24 cellular contexts compared by ENCODE assay signal in genomic region chr5:178246736-178247135, GRCh38. TPM values are rescaled to one million over a fixed set of nuclear protein-coding genes. Genes with fewer than 3 reads are reported as not detected.
A peak's percentile ranks its signal among the peaks of the same experiment; 100 is the strongest.
DNase-seq lines count a peak whose midpoint lies in the region; ATAC-seq and TF ChIP-seq lines count a peak whose summit lies in the region.
"Had no signal": no experiment of that assay in that cellular context is flagged by ENCODE, and none has a peak within 500 bp of the region (broad histone marks: within the 10 kb centered on the region; RNA-seq: fewer than 3 reads in every experiment).

No MANE protein-coding gene starts in this region.

- H2AK9ac ChIP-seq in IMR-90 (replicated peaks; ENCODE audit: low read depth, low read length, poor library complexity): no peak overlapping the region

- intact Hi-C loops in IMR-90 (cut with micrococcal nuclease): no loop called here

- H4K8ac ChIP-seq in IMR-90 (ENCODE audit: low read depth in 2 of 2, low read length in 2 of 2): no peak overlapping the region

- H3K18ac ChIP-seq in IMR-90 (ENCODE audit: low read depth, low read length): no peak overlapping the region

- no peaks in the 10 kb centered on the region for H3K27me3 Mint-ChIP-seq in activated naive CD8-positive, alpha-beta T cell treated with anti-CD3 and anti-CD28 coated beads, Interleukin-2, amount 10 ng/mL, durations not matched to agents 7 days and 5 days
- no peaks in the 10 kb centered on the region for H3K27me3 Mint-ChIP-seq in activated naive CD8-positive, alpha-beta T cell treated with anti-CD3 and anti-CD28 coated beads for 36 hours
- H3K27me3 Mint-ChIP-seq in stimulated activated naive B cell treated with anti-CD40 and anti-IgM and Interleukin-4, amounts not matched to agents 10 μg/mL and 1 μg/mL and 100 μg/mL, for 72 hours: no peaks in the 10 kb centered on the region
- H3K27me3 Mint-ChIP-seq: CD4-positive, CD25-positive, alpha-beta regulatory T cell had no signal

- H3K14ac ChIP-seq in IMR-90 (replicated peaks; ENCODE audit: low read depth, low read length): no peak overlapping the region

- H4K5ac ChIP-seq in IMR-90 (ENCODE audit: low read depth, low read length): no peak overlapping the region

- no peak for TF ChIP-seq CTCF in IMR-90 (conservative IDR thresholded peaks at IDR 0.05; ENCODE audit: low read depth, low read length)
- no peak for TF ChIP-seq CTCF in RWPE2 (IDR thresholded peaks at IDR 0.05; ENCODE audit: poor library complexity, severe bottlenecking)

- H3K4me2 ChIP-seq in IMR-90 (ENCODE audit: low read depth, low read length): no peak overlapping the region
- H3K4me2 ChIP-seq: GM23338, KMS-11, SK-N-SH had no signal

- dilution Hi-C loops in IMR-90 (cut with HindIII; ENCODE audit: low sequenced_read_pairs, unreplicated experiment): no loop called here

- peaks cover 2% of the 10 kb centered on the region for H3K36me3 Mint-ChIP-seq in activated naive CD8-positive, alpha-beta T cell treated with anti-CD3 and anti-CD28 coated beads, Interleukin-2, amount 10 ng/mL, durations not matched to agents 7 days and 5 days
- H3K36me3 Mint-ChIP-seq in activated naive CD8-positive, alpha-beta T cell treated with anti-CD3 and anti-CD28 coated beads for 36 hours: no peaks in the 10 kb centered on the region
- no peaks in the 10 kb centered on the region for H3K36me3 Mint-ChIP-seq in stimulated activated naive B cell treated with anti-CD40 and anti-IgM and Interleukin-4, amounts not matched to agents 10 μg/mL and 1 μg/mL and 100 μg/mL, for 72 hours
- H3K36me3 Mint-ChIP-seq: CD4-positive, CD25-positive, alpha-beta regulatory T cell had no signal

- H4K20me1 ChIP-seq in IMR-90 (ENCODE audit: insufficient read depth, low read length): no peaks in the 10 kb centered on the region

- POLR2A ChIA-PET in activated naive CD8-positive, alpha-beta T cell treated with anti-CD3 and anti-CD28 coated beads, Interleukin-2, amount 10 ng/mL, durations not matched to agents 7 days and 5 days (lab: Charles Lee): interaction anchor here (0.9 to 1.3 kb wide), 2 partner anchors 15 to 42 kb away, joined by 4 to 5 read pairs; partner anchors contain the start of genes HNRNPAB and PHYKPL
- POLR2A ChIA-PET in IMR-90 (lab: Charles Lee; ENCODE audit: unreplicated experiment): no interaction called here

- H3K56ac ChIP-seq in IMR-90 (ENCODE audit: extremely low read depth, insufficient read depth, low read length): no peak overlapping the region

- no peak overlapping the region for H3K9ac ChIP-seq in IMR-90 (ENCODE audit: low read depth, low read length)
- H3K9ac ChIP-seq: KMS-11, SK-N-SH had no signal

- no peak for ATAC-seq in activated naive CD8-positive, alpha-beta T cell treated with anti-CD3 and anti-CD28 coated beads, Interleukin-2, amount 10 ng/mL, durations not matched to agents 7 days and 5 days (ENCODE audit: low read depth)
- ATAC-seq in IMR-90 (ENCODE audit: low read depth): no peak
- ATAC-seq in RWPE2 (ENCODE audit: low read depth): no peak
- ATAC-seq in stimulated activated naive B cell treated with anti-CD40 and anti-IgM and Interleukin-4, amounts not matched to agents 10 μg/mL and 1 μg/mL and 100 μg/mL, for 72 hours (replicated peaks): peak; percentile 28 to 40
- no peak for ATAC-seq in GM21381 (IDR thresholded peaks at IDR 0.05; ENCODE audit: unreplicated experiment)
- ATAC-seq in GM18907 (IDR thresholded peaks at IDR 0.05; ENCODE audit: unreplicated experiment): no peak
- ATAC-seq: GM12878 had no signal

- H3K27me3 ChIP-seq in IMR-90 (ENCODE audit: control insufficient read depth, insufficient read depth, low read length): peaks cover 3% of the 10 kb centered on the region; the same call in 1 of the 2 replicates
- H3K27me3 ChIP-seq in RWPE2 (ENCODE audit: insufficient read depth, poor library complexity, severe bottlenecking): no peaks in the 10 kb centered on the region

- H2AK5ac ChIP-seq in IMR-90 (ENCODE audit: low read depth, low read length): no peak overlapping the region

- H3K27ac Mint-ChIP-seq in activated naive CD8-positive, alpha-beta T cell treated with anti-CD3 and anti-CD28 coated beads, Interleukin-2, amount 10 ng/mL, durations not matched to agents 7 days and 5 days: peak overlapping the region; percentile 80
- H3K27ac Mint-ChIP-seq in activated naive CD8-positive, alpha-beta T cell treated with anti-CD3 and anti-CD28 coated beads for 36 hours: no peak overlapping the region
- H3K27ac Mint-ChIP-seq in stimulated activated naive B cell treated with anti-CD40 and anti-IgM and Interleukin-4, amounts not matched to agents 10 μg/mL and 1 μg/mL and 100 μg/mL, for 72 hours: no peak overlapping the region
- H3K27ac Mint-ChIP-seq: CD4-positive, CD25-positive, alpha-beta regulatory T cell; GM23338 had no signal

- in situ Hi-C loops in IMR-90 (cut with MboI; ENCODE audit: low sequenced_read_pairs): no loop called here

- no peak overlapping the region for H3K23ac ChIP-seq in IMR-90 (ENCODE audit: low read depth, low read length)

- H2BK15ac ChIP-seq in IMR-90 (ENCODE audit: low read depth, low read length): no peak overlapping the region

- CTCF ChIA-PET in IMR-90 (lab: Yijun Ruan, JAX): no interaction called here

- H2BK5ac ChIP-seq in IMR-90 (ENCODE audit: low read depth, low read length, poor library complexity, severe bottlenecking): no peak overlapping the region

- H3K27ac ChIP-seq in IMR-90 (ENCODE audit: insufficient read depth, low read length): no peak overlapping the region
- H3K27ac ChIP-seq in RWPE2 (ENCODE audit: poor library complexity, severe bottlenecking): no peak overlapping the region
- H3K27ac ChIP-seq: KMS-11 had no signal

- peaks cover 56% of the 10 kb centered on the region for H3K4me1 Mint-ChIP-seq in activated naive CD8-positive, alpha-beta T cell treated with anti-CD3 and anti-CD28 coated beads, Interleukin-2, amount 10 ng/mL, durations not matched to agents 7 days and 5 days
- peaks cover 12% of the 10 kb centered on the region for H3K4me1 Mint-ChIP-seq in activated naive CD8-positive, alpha-beta T cell treated with anti-CD3 and anti-CD28 coated beads for 36 hours
- H3K4me1 Mint-ChIP-seq in stimulated activated naive B cell treated with anti-CD40 and anti-IgM and Interleukin-4, amounts not matched to agents 10 μg/mL and 1 μg/mL and 100 μg/mL, for 72 hours: peaks cover 6 to 32% of the 10 kb centered on the region in 2 donors

- no CpG with 5 or more reads among the region's 8 CpGs for WGBS in IMR-90 (ENCODE audit: extremely low coverage in 2 of 2, insufficient read length in 1 of 2), 2 experiments

- H3K4me1 ChIP-seq in IMR-90 (ENCODE audit: control insufficient read depth, insufficient read depth, low read length): peaks cover 2% of the 10 kb centered on the region; the same call in 1 of the 2 replicates
- peaks cover 4% of the 10 kb centered on the region for H3K4me1 ChIP-seq in RWPE2 (ENCODE audit: insufficient read depth, poor library complexity, severe bottlenecking)

- TF ChIP-seq RAD21 in IMR-90 (IDR thresholded peaks at IDR 0.05; ENCODE audit: low read length): no peak

- H4K91ac ChIP-seq in IMR-90 (ENCODE audit: insufficient read depth, low read depth, low read length): no peak overlapping the region

- peak overlapping the region; percentile 43 for H2AFZ ChIP-seq in IMR-90 (replicated peaks; ENCODE audit: low read length, poor library complexity)
- H2AFZ ChIP-seq: GM23338 had no signal

- H3K9me3 ChIP-seq in IMR-90 (ENCODE audit: control insufficient read depth, insufficient read depth, low read length) (no peaks in the 10 kb centered on the region), RWPE2 (ENCODE audit: severe bottlenecking) (no peaks in the 10 kb centered on the region)
- H3K9me3 ChIP-seq: SK-N-SH had no signal

- H3K4ac ChIP-seq in IMR-90 (ENCODE audit: low read depth, low read length): no peak overlapping the region

- H3K9me3 Mint-ChIP-seq in activated naive CD8-positive, alpha-beta T cell treated with anti-CD3 and anti-CD28 coated beads, Interleukin-2, amount 10 ng/mL, durations not matched to agents 7 days and 5 days: no peaks in the 10 kb centered on the region
- no peaks in the 10 kb centered on the region for H3K9me3 Mint-ChIP-seq in activated naive CD8-positive, alpha-beta T cell treated with anti-CD3 and anti-CD28 coated beads for 36 hours
- H3K9me3 Mint-ChIP-seq in stimulated activated naive B cell treated with anti-CD40 and anti-IgM and Interleukin-4, amounts not matched to agents 10 μg/mL and 1 μg/mL and 100 μg/mL, for 72 hours: no peaks in the 10 kb centered on the region
- H3K9me3 Mint-ChIP-seq: CD4-positive, CD25-positive, alpha-beta regulatory T cell; GM23338 had no signal

- no peaks in the 10 kb centered on the region for H3K9me1 ChIP-seq in IMR-90 (ENCODE audit: insufficient read depth, low read length)

- no peak overlapping the region for H2BK120ac ChIP-seq in IMR-90 (ENCODE audit: low read depth, low read length)

- no TSS peak for BruUV-seq in IMR-90 (replicated peaks; lab: Mats Ljungman, UMichigan)

- TF ChIP-seq POLR2A in IMR-90 (IDR thresholded peaks at IDR 0.05; ENCODE audit: low read depth, low read length): no peak

- no peak overlapping the region for H2BK20ac ChIP-seq in IMR-90 (ENCODE audit: low read depth, low read length)

- H3K79me1 ChIP-seq in IMR-90 (ENCODE audit: low read depth in 1 of 2, low read length in 2 of 2): no peaks in the 10 kb centered on the region

- H3K4me3 ChIP-seq in IMR-90 (ENCODE audit: insufficient read depth, low read depth, low read length): no peak overlapping the region
- H3K4me3 ChIP-seq in RWPE2 (ENCODE audit: severe bottlenecking): no peak overlapping the region
- H3K4me3 ChIP-seq: GM12878, GM23338 had no signal

- H3K36me3 ChIP-seq in IMR-90 (ENCODE audit: control insufficient read depth, insufficient read depth, low read length) (no peaks in the 10 kb centered on the region), RWPE2 (ENCODE audit: low read depth) (no peaks in the 10 kb centered on the region)

- H3K4me3 Mint-ChIP-seq in activated naive CD8-positive, alpha-beta T cell treated with anti-CD3 and anti-CD28 coated beads, Interleukin-2, amount 10 ng/mL, durations not matched to agents 7 days and 5 days: peak overlapping the region; percentile 25
- H3K4me3 Mint-ChIP-seq in activated naive CD8-positive, alpha-beta T cell treated with anti-CD3 and anti-CD28 coated beads for 36 hours: no peak overlapping the region
- H3K4me3 Mint-ChIP-seq in stimulated activated naive B cell treated with anti-CD40 and anti-IgM and Interleukin-4, amounts not matched to agents 10 μg/mL and 1 μg/mL and 100 μg/mL, for 72 hours: no peak overlapping the region
- H3K4me3 Mint-ChIP-seq: CD4-positive, CD25-positive, alpha-beta regulatory T cell; GM23338 had no signal

- DNase-seq in activated naive CD8-positive, alpha-beta T cell treated with anti-CD3 and anti-CD28 coated beads, Interleukin-2, amount 10 ng/mL, durations not matched to agents 7 days and 5 days: no peak
- DNase-seq in activated naive CD8-positive, alpha-beta T cell treated with anti-CD3 and anti-CD28 coated beads for 36 hours: no peak
- DNase-seq in IMR-90 (no peak), RWPE2 (ENCODE audit: low spot score) (peak; percentile 47), HK-2 (ENCODE audit: unreplicated experiment) (no peak)
- DNase-seq in stimulated activated naive B cell treated with anti-CD40 and anti-IgM and Interleukin-4, amounts not matched to agents 10 μg/mL and 1 μg/mL and 100 μg/mL, for 72 hours: no peak
- DNase-seq: ACHN; AML-193; Calu3; CD4-positive, CD25-positive, alpha-beta regulatory T cell; DMS79; NCI-H1092 treated with DMSO at 0.1 percent for 48 hours; NCI-H345; NCI-H748 treated with DMSO at 0.1 percent for 48 hours; Right ventricle myocardium superior had no signal

RNA-seq across cellular contexts. Expression of gene PHYKPL, which starts 14.1 kb away (rescaled TPM):
- total RNA-seq in activated naive CD8-positive, alpha-beta T cell treated with anti-CD3 and anti-CD28 coated beads, Interleukin-2, amount 10 ng/mL, durations not matched to agents 7 days and 5 days: 100 to 1,000 TPM; 158 to 165 TPM
- total RNA-seq in activated naive CD8-positive, alpha-beta T cell treated with anti-CD3 and anti-CD28 coated beads for 36 hours: 10 to 100 TPM; 47.4 to 54.8 TPM
- total RNA-seq in IMR-90 (2012; rRNA removed): 8.6 and 10.0 TPM in 2 replicates
- 24.5 and 25.5 TPM in 2 replicates for polyA plus RNA-seq in IMR-90 (2012; rRNA removed)
- polyA plus RNA-seq in IMR-90 (2012; cell fraction: cytosol; rRNA removed): 11.2 and 15.3 TPM in 2 replicates
- polyA plus RNA-seq in IMR-90 (2012; cell fraction: nucleus; rRNA removed; ENCODE audit: low replicate concordance): 124 and 147 TPM in 2 replicates

RNA-seq across cellular contexts. Expression of gene HNRNPAB, which starts 42.4 kb away (rescaled TPM):
- total RNA-seq in activated naive CD8-positive, alpha-beta T cell treated with anti-CD3 and anti-CD28 coated beads, Interleukin-2, amount 10 ng/mL, durations not matched to agents 7 days and 5 days: 100 to 1,000 TPM; 183 to 198 TPM
- total RNA-seq in activated naive CD8-positive, alpha-beta T cell treated with anti-CD3 and anti-CD28 coated beads for 36 hours: 100 to 1,000 TPM; 599 to 600 TPM
- total RNA-seq in IMR-90 (2012; rRNA removed): 32.1 and 54.4 TPM in 2 replicates
- 122 and 128 TPM in 2 replicates for polyA plus RNA-seq in IMR-90 (2012; rRNA removed)
- polyA plus RNA-seq in IMR-90 (2012; cell fraction: cytosol; rRNA removed): 87.4 and 104 TPM in 2 replicates
- 69.1 and 95.9 TPM in 2 replicates for polyA plus RNA-seq in IMR-90 (2012; cell fraction: nucleus; rRNA removed; ENCODE audit: low replicate concordance)

RNA-seq across cellular contexts. Expression of gene GMCL2, which starts 59.6 kb away (rescaled TPM):
- total RNA-seq in activated naive CD8-positive, alpha-beta T cell treated with anti-CD3 and anti-CD28 coated beads, Interleukin-2, amount 10 ng/mL, durations not matched to agents 7 days and 5 days: not detected
- not detected for total RNA-seq in activated naive CD8-positive, alpha-beta T cell treated with anti-CD3 and anti-CD28 coated beads for 36 hours
- not detected in 2 replicates for total RNA-seq in IMR-90 (2012; rRNA removed)
- polyA plus RNA-seq in IMR-90 (2012; rRNA removed): not detected in 2 replicates
- not detected in 2 replicates for polyA plus RNA-seq in IMR-90 (2012; cell fraction: cytosol; rRNA removed)
- not detected in 2 replicates for polyA plus RNA-seq in IMR-90 (2012; cell fraction: nucleus; rRNA removed; ENCODE audit: low replicate concordance)
- total RNA-seq: Calu3; CD4-positive, CD25-positive, alpha-beta regulatory T cell; GM12878; HepG2; MCF 10A; Right ventricle myocardium superior; T-helper 1 cell treated with Interleukin-12 subunit alpha and Interleukin-12 subunit beta and Interleukin-4 antibody, amounts not matched to agents 30 ng/mL and 1 ng/mL, for 36 hours had no signal
- polyA plus RNA-seq: GM23338, SK-N-SH had no signal

Comparison
In these comparisons a context has a peak if more than half of its experiments do, and no peak if none do; other contexts are left out.
1. ATAC-seq: peak in stimulated activated naive B cell treated with anti-CD40 and anti-IgM and Interleukin-4, amounts not matched to agents 10 μg/mL and 1 μg/mL and 100 μg/mL, for 72 hours (2 of 2); none in activated naive CD8-positive, alpha-beta T cell treated with anti-CD3 and anti-CD28 coated beads, Interleukin-2, amount 10 ng/mL, durations not matched to agents 7 days and 5 days (single experiment), IMR-90 (single experiment), RWPE2 (single experiment), GM21381 (single experiment) and GM18907 (single experiment).